1 cellular context compared by ENCODE assay signal in the genomic region with DNA sequence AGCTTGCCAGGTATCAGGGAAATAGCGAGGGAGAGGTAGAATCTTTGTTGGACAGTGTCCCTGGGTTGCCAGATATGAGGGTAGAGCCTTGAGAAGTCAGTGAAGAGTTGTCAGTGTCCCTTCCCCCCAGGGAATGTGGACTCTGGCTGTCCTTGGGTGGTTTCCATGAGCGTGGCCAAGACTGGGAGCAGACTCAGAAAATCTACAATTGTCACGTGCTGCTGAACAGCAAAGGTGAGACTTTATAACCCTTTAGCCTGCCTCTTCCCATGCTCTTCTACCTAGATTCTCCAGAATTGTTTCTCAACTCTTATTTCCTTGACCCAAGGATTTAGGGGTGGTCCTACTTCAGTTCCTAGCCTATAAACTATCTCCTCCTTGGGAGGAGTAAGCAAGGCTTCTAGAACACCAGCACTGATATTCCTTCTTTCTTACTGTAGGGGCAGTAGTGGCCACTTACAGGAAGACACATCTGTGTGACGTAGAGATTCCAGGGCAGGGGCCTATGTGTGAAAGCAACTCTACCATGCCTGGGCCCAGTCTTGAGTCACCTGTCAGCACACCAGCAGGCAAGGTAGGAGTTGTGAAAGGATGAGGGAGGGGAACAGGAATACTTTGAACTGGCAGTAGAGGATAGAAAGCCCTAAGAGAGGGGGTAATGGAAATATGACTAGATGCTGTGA.
TF ChIP-seq lines count a peak whose summit lies in the region.

No MANE protein-coding gene starts in this region.

TF ChIP-seq in IMR-90, 13 proteins besides CTCF, POLR2A, EP300 and RAD21 (continued from another document):
- no peak for TF ChIP-seq NFE2L2 (IDR thresholded peaks at IDR 0.05; ENCODE audit: low read depth, low read length)
- TF ChIP-seq, protein P1, sequence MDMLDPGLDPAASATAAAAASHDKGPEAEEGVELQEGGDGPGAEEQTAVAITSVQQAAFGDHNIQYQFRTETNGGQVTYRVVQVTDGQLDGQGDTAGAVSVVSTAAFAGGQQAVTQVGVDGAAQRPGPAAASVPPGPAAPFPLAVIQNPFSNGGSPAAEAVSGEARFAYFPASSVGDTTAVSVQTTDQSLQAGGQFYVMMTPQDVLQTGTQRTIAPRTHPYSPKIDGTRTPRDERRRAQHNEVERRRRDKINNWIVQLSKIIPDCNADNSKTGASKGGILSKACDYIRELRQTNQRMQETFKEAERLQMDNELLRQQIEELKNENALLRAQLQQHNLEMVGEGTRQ (IDR thresholded peaks at IDR 0.05; ENCODE audit: low read depth, low read length): no peak
- no peak for TF ChIP-seq SMC3 (IDR thresholded peaks at IDR 0.05; ENCODE audit: low read depth, low read length)
- no peak for TF ChIP-seq MAZ (IDR thresholded peaks at IDR 0.05; ENCODE audit: borderline replicate concordance, low read depth, low read length)
- TF ChIP-seq, protein P2, sequence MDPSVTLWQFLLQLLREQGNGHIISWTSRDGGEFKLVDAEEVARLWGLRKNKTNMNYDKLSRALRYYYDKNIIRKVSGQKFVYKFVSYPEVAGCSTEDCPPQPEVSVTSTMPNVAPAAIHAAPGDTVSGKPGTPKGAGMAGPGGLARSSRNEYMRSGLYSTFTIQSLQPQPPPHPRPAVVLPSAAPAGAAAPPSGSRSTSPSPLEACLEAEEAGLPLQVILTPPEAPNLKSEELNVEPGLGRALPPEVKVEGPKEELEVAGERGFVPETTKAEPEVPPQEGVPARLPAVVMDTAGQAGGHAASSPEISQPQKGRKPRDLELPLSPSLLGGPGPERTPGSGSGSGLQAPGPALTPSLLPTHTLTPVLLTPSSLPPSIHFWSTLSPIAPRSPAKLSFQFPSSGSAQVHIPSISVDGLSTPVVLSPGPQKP (IDR thresholded peaks at IDR 0.05; ENCODE audit: borderline replicate concordance, low read depth, low read length): no peak
- no peak for TF ChIP-seq RFX5 (IDR thresholded peaks at IDR 0.05; ENCODE audit: low read depth, low read length)
